In genomic region chr11:34449013-34449412, GRCh38 we compare ENCODE assay signal across 10 cellular contexts. TPM values are rescaled to one million over a fixed set of nuclear protein-coding genes. Genes with fewer than 3 reads are reported as not detected.
DNase-seq lines count a peak whose midpoint lies in the region; ATAC-seq, FAIRE-seq and TF ChIP-seq lines count a peak whose summit lies in the region.
"Had no signal": no experiment of that assay in that cellular context is flagged by ENCODE, and none has a peak within 500 bp of the region (broad histone marks: within the 10 kb centered on the region; RNA-seq: fewer than 3 reads in every experiment).

No MANE protein-coding gene starts in this region.

- H3K27me3 Mint-ChIP-seq in activated naive CD4-positive, alpha-beta T cell treated with anti-CD3 and anti-CD28 coated beads for 36 hours (ENCODE audit: low read depth) = no peaks in the 10 kb centered on the region
- H3K27me3 Mint-ChIP-seq in astrocyte (ENCODE audit: low read depth, unreplicated experiment) (no peaks in the 10 kb centered on the region), endothelial cell (ENCODE audit: unreplicated experiment) (no peaks in the 10 kb centered on the region)
- H3K27me3 Mint-ChIP-seq in stimulated activated naive CD8-positive, alpha-beta T cell treated with anti-CD3 and anti-CD28 coated beads, Interleukin-15, Interleukin-2, amounts not matched to agents 100 ng/mL and 50 ng/mL, for 24 hours = no peaks in the 10 kb centered on the region

- no peak overlapping the region for H2AFZ ChIP-seq in astrocyte (ENCODE audit: low read depth, low read length)

- peak; percentile 49 for DNase-seq in activated naive CD4-positive, alpha-beta T cell treated with anti-CD3 and anti-CD28 coated beads for 36 hours
- DNase-seq in activated naive CD4-positive, alpha-beta T cell (lab: John Stamatoyannopoulos, UW) = no peak
- DNase-seq in astrocyte (ENCODE audit: low read depth) = no peak
- no peak for DNase-seq in endothelial cell (ENCODE audit: low spot score)
- DNase-seq in C1 segment of cervical spinal cord (lab: John Stamatoyannopoulos, UW) = no peak
- DNase-seq: NCI-H1092 treated with DMSO at 0.1 percent for 48 hours had no signal

- no peaks in the 10 kb centered on the region for H3K27me3 ChIP-seq in astrocyte (ENCODE audit: insufficient read depth, low read length)

- intact Hi-C loops in activated naive CD4-positive, alpha-beta T cell treated with anti-CD3 and anti-CD28 coated beads for 36 hours (cut with micrococcal nuclease) = no loop called here

- no peak for FAIRE-seq in astrocyte (lab: Jason Lieb, UNC)

- H3K4me2 ChIP-seq in astrocyte (ENCODE audit: low read length) = peak overlapping the region; percentile 7

- H3K4me3 ChIP-seq in astrocyte (ENCODE audit: insufficient read depth, low read depth, low read length) = no peak overlapping the region

- CTCF ChIA-PET in activated naive CD4-positive, alpha-beta T cell treated with anti-CD3 and anti-CD28 coated beads for 36 hours (lab: Charles Lee) = interaction anchor here (0.9 to 1.7 kb wide), 2 partner anchors 64 to 95 kb away, joined by 4 read pairs; no protein-coding TSS in a partner anchor

- peaks cover 43% of the 10 kb centered on the region for H3K36me3 ChIP-seq in KOPT-K1 (ENCODE audit: insufficient read depth, low read length)
- peaks cover 22% of the 10 kb centered on the region for H3K36me3 ChIP-seq in astrocyte (ENCODE audit: insufficient read depth, low read length)

- peaks cover 18% of the 10 kb centered on the region for H3K79me2 ChIP-seq in astrocyte (ENCODE audit: insufficient read depth, low read length)

- H3K9ac ChIP-seq in astrocyte (ENCODE audit: low read length) = no peak overlapping the region

- H4K20me1 ChIP-seq in astrocyte (ENCODE audit: insufficient read depth, low read length) = peaks cover 33% of the 10 kb centered on the region

- no peak overlapping the region for H3K27ac Mint-ChIP-seq in activated naive CD4-positive, alpha-beta T cell treated with anti-CD3 and anti-CD28 coated beads for 36 hours
- H3K27ac Mint-ChIP-seq in astrocyte (ENCODE audit: unreplicated experiment) (no peak overlapping the region), endothelial cell (ENCODE audit: unreplicated experiment) (no peak overlapping the region)
- H3K27ac Mint-ChIP-seq in stimulated activated naive CD8-positive, alpha-beta T cell treated with anti-CD3 and anti-CD28 coated beads, Interleukin-15, Interleukin-2, amounts not matched to agents 100 ng/mL and 50 ng/mL, for 24 hours = peak overlapping the region; percentile 11
- H3K27ac Mint-ChIP-seq: nephron had no signal

- H3K9me3 Mint-ChIP-seq in activated naive CD4-positive, alpha-beta T cell treated with anti-CD3 and anti-CD28 coated beads for 36 hours = no peaks in the 10 kb centered on the region
- H3K9me3 Mint-ChIP-seq in astrocyte (ENCODE audit: unreplicated experiment) (no peaks in the 10 kb centered on the region), endothelial cell (ENCODE audit: unreplicated experiment) (no peaks in the 10 kb centered on the region)
- H3K9me3 Mint-ChIP-seq in stimulated activated naive CD8-positive, alpha-beta T cell treated with anti-CD3 and anti-CD28 coated beads, Interleukin-15, Interleukin-2, amounts not matched to agents 100 ng/mL and 50 ng/mL, for 24 hours = no peaks in the 10 kb centered on the region
- H3K9me3 Mint-ChIP-seq: nephron had no signal

- H3K9me3 ChIP-seq in KOPT-K1 (ENCODE audit: insufficient read depth, low read length, poor library complexity, severe bottlenecking) (no peaks in the 10 kb centered on the region), astrocyte (ENCODE audit: insufficient read depth, low read depth, low read length) (no peaks in the 10 kb centered on the region)

- peaks cover 6% of the 10 kb centered on the region for H3K4me1 ChIP-seq in astrocyte (ENCODE audit: insufficient read depth, low read length)

- H3K4me3 Mint-ChIP-seq in activated naive CD4-positive, alpha-beta T cell treated with anti-CD3 and anti-CD28 coated beads for 36 hours = no peak overlapping the region
- H3K4me3 Mint-ChIP-seq in astrocyte (ENCODE audit: unreplicated experiment) = no peak overlapping the region
- no peak overlapping the region for H3K4me3 Mint-ChIP-seq in stimulated activated naive CD8-positive, alpha-beta T cell treated with anti-CD3 and anti-CD28 coated beads, Interleukin-15, Interleukin-2, amounts not matched to agents 100 ng/mL and 50 ng/mL, for 24 hours
- H3K4me3 Mint-ChIP-seq in endothelial cell (ENCODE audit: unreplicated experiment) = no peak overlapping the region
- H3K4me3 Mint-ChIP-seq: nephron had no signal

- H3K4me1 Mint-ChIP-seq in activated naive CD4-positive, alpha-beta T cell treated with anti-CD3 and anti-CD28 coated beads for 36 hours (ENCODE audit: low read depth) = peaks cover 21% of the 10 kb centered on the region
- H3K4me1 Mint-ChIP-seq in astrocyte (ENCODE audit: low read depth, unreplicated experiment) (peaks cover 13% of the 10 kb centered on the region), endothelial cell (ENCODE audit: unreplicated experiment) (no peaks in the 10 kb centered on the region)
- peaks cover 47% of the 10 kb centered on the region for H3K4me1 Mint-ChIP-seq in stimulated activated naive CD8-positive, alpha-beta T cell treated with anti-CD3 and anti-CD28 coated beads, Interleukin-15, Interleukin-2, amounts not matched to agents 100 ng/mL and 50 ng/mL, for 24 hours (ENCODE audit: low read depth)

- ATAC-seq in HG03095 (IDR thresholded peaks at IDR 0.05; ENCODE audit: unreplicated experiment) = no peak

- TF ChIP-seq CTCF in astrocyte (IDR thresholded peaks at IDR 0.05; ENCODE audit: insufficient read depth, low read depth, low read length) = no peak
- no peak for TF ChIP-seq CTCF in endothelial cell (IDR thresholded peaks at IDR 0.05; ENCODE audit: unreplicated experiment)

- H3K36me3 Mint-ChIP-seq in activated naive CD4-positive, alpha-beta T cell treated with anti-CD3 and anti-CD28 coated beads for 36 hours (ENCODE audit: low read depth) = peaks cover 5% of the 10 kb centered on the region
- H3K36me3 Mint-ChIP-seq in astrocyte (ENCODE audit: low read depth, unreplicated experiment) (peaks cover 14% of the 10 kb centered on the region), endothelial cell (ENCODE audit: low read depth, unreplicated experiment) (no peaks in the 10 kb centered on the region)
- H3K36me3 Mint-ChIP-seq in stimulated activated naive CD8-positive, alpha-beta T cell treated with anti-CD3 and anti-CD28 coated beads, Interleukin-15, Interleukin-2, amounts not matched to agents 100 ng/mL and 50 ng/mL, for 24 hours (ENCODE audit: low read depth) = peaks cover 31% of the 10 kb centered on the region

- peak overlapping the region; percentile 31 for H3K27ac ChIP-seq in KOPT-K1 (ENCODE audit: low read depth, low read length, poor library complexity, severe bottlenecking)
- no peak overlapping the region for H3K27ac ChIP-seq in astrocyte (ENCODE audit: low read depth, low read length)

RNA-seq across cellular contexts. Expression of gene CAT, which starts 10.3 kb away (rescaled TPM):
- 10 to 100 TPM; 28.3 to 29.1 TPM for total RNA-seq in activated naive CD4-positive, alpha-beta T cell treated with anti-CD3 and anti-CD28 coated beads for 36 hours
- total RNA-seq in astrocyte (16.5 and 17.6 TPM in 2 replicates), endothelial cell (ENCODE audit: unreplicated experiment) (30.2 TPM)
